Comparison of ENCODE assay signal across 2 cellular contexts in the genomic region with DNA sequence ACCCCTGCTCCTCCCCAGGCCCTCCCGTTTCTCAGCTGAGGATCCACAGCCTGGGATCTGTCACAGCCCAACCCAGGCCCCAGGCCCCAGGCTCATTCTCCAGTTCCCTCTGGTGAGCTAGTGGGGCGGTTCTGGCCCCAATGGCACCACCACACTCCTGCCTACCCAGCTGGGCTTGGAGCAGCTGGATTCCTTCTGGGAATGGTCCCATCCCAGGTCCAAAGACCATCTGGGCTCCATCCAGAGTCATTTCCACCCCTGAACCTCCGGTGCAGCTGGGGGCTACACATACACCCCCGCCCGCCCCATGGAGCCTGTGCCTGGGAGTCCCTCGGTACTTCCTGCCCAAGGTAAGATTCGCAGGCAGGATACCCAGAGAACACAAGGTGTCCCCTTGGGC.
TF ChIP-seq lines count a peak whose summit lies in the region.

No MANE protein-coding gene starts in this region.

TF ChIP-seq in IMR-90, 13 proteins besides CTCF, POLR2A, EP300 and RAD21:
- no peak for TF ChIP-seq FOS (IDR thresholded peaks at IDR 0.05; ENCODE audit: low read depth, low read length)
- no peak for TF ChIP-seq RCOR1 (IDR thresholded peaks at IDR 0.05; ENCODE audit: insufficient replicate concordance, low read length)
- no peak for TF ChIP-seq MAFK (IDR thresholded peaks at IDR 0.05; ENCODE audit: low read depth, low read length)

TF ChIP-seq in WTC11, 78 proteins besides CTCF, POLR2A, EP300 and RAD21:
- no peak for TF ChIP-seq RORB (CRISPR knock-in tag; IDR thresholded peaks at IDR 0.05)
- TF ChIP-seq EMX1 (CRISPR knock-in tag; IDR thresholded peaks at IDR 0.05): no peak
- no peak for TF ChIP-seq SMAD3 (CRISPR knock-in tag; IDR thresholded peaks at IDR 0.05; ENCODE audit: borderline replicate concordance)
- TF ChIP-seq JAZF1 (CRISPR knock-in tag; IDR thresholded peaks at IDR 0.05): no peak
- TF ChIP-seq JUN (CRISPR knock-in tag; IDR thresholded peaks at IDR 0.05): no peak
- TF ChIP-seq TEAD1 (CRISPR knock-in tag; IDR thresholded peaks at IDR 0.05): no peak
- TF ChIP-seq, protein P1, sequence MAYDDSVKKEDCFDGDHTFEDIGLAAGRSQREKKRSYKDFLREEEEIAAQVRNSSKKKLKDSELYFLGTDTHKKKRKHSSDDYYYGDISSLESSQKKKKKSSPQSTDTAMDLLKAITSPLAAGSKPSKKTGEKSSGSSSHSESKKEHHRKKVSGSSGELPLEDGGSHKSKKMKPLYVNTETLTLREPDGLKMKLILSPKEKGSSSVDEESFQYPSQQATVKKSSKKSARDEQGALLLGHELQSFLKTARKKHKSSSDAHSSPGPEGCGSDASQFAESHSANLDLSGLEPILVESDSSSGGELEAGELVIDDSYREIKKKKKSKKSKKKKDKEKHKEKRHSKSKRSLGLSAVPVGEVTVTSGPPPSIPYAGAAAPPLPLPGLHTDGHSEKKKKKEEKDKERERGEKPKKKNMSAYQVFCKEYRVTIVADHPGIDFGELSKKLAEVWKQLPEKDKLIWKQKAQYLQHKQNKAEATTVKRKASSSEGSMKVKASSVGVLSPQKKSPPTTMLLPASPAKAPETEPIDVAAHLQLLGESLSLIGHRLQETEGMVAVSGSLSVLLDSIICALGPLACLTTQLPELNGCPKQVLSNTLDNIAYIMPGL (CRISPR knock-in tag; IDR thresholded peaks at IDR 0.05): no peak
TF ChIP-seq in WTC11: peak in this region for 0.
